Comparison of ENCODE assay signal across 8 cellular contexts in genomic region chr12:51172515-51173431, GRCh38. TPM values are rescaled to one million over a fixed set of nuclear protein-coding genes. Genes with fewer than 3 reads are reported as not detected.
DNase-seq lines count a peak whose midpoint lies in the region; ATAC-seq and TF ChIP-seq lines count a peak whose summit lies in the region.

Gene TFCP2 (minus strand): TSS chr12:51173135. CDS start chr12:51172422, 713 bp downstream.

- peak within 1 kb of the TSS; percentile 93 for H3K27ac ChIP-seq in SJCRH30
- H3K27ac ChIP-seq in neural cell (ENCODE audit: low read length) = peak within 1 kb of the TSS; percentile 96

- H3K79me2 ChIP-seq in neural cell (replicated peaks; ENCODE audit: insufficient read depth, low read length) = peaks cover 39% of the 10 kb centered on the region

- no peaks in the 10 kb centered on the region for H3K4me1 ChIP-seq in SJCRH30

- H2AFZ ChIP-seq in neural cell (ENCODE audit: low read depth, low read length) = peak within 1 kb of the TSS; percentile 87

- TF ChIP-seq RAD21 in neural cell (conservative IDR thresholded peaks at IDR 0.05) = no peak

- H3K27me3 Mint-ChIP-seq in stimulated activated naive CD8-positive, alpha-beta T cell treated with anti-CD3 and anti-CD28 coated beads, Interleukin-15, amount 100 ng/mL, for 72 hours = no peaks in the 10 kb centered on the region

- TF ChIP-seq EP300 in neural cell (conservative IDR thresholded peaks at IDR 0.05; ENCODE audit: poor library complexity, severe bottlenecking) = peak; percentile 57

- no peak for TF ChIP-seq CTCF in fibroblast of villous mesenchyme (IDR thresholded peaks at IDR 0.05; ENCODE audit: insufficient read depth, low read depth, low read length)
- TF ChIP-seq CTCF in neural cell (IDR thresholded peaks at IDR 0.05; ENCODE audit: poor library complexity, severe bottlenecking) = no peak

- DNase-seq in ELR (ENCODE audit: low read depth) (peak; percentile 97), H7 (peak; percentile 96), MG63 (peak; percentile 95), SJCRH30 (peak; percentile 97 to 98), activated gamma-delta T cell treated with Interleukin-2 at 50 U/mL for 16 hours (peak; percentile 91), fibroblast of villous mesenchyme (ENCODE audit: low read depth) (peak; percentile 98)
- peak; percentile 87 to 93 for DNase-seq in stimulated activated naive CD8-positive, alpha-beta T cell treated with anti-CD3 and anti-CD28 coated beads, Interleukin-15, amount 100 ng/mL, for 72 hours

- H3K9me3 Mint-ChIP-seq in stimulated activated naive CD8-positive, alpha-beta T cell treated with anti-CD3 and anti-CD28 coated beads, Interleukin-15, amount 100 ng/mL, for 72 hours = no peaks in the 10 kb centered on the region

- H3K4me2 ChIP-seq in neural cell (ENCODE audit: low read length) = peak within 1 kb of the TSS; percentile 68

- H3K9me3 ChIP-seq in MG63 (no peaks in the 10 kb centered on the region), SJCRH30 (replicated peaks) (no peaks in the 10 kb centered on the region; the same call in 1 of the 2 replicates), neural cell (ENCODE audit: low read length) (no peaks in the 10 kb centered on the region)

- no peaks in the 10 kb centered on the region for H3K27me3 ChIP-seq in H7 (ENCODE audit: control insufficient read depth, insufficient read depth, low read length)
- no peaks in the 10 kb centered on the region for H3K27me3 ChIP-seq in MG63
- no peaks in the 10 kb centered on the region for H3K27me3 ChIP-seq in SJCRH30
- H3K27me3 ChIP-seq in neural cell (ENCODE audit: insufficient read depth, low read depth, low read length) = no peaks in the 10 kb centered on the region

- peaks cover 7% of the 10 kb centered on the region for H3K4me1 Mint-ChIP-seq in stimulated activated naive CD8-positive, alpha-beta T cell treated with anti-CD3 and anti-CD28 coated beads, Interleukin-15, amount 100 ng/mL, for 72 hours

- peak within 1 kb of the TSS; percentile 88 for H3K9ac ChIP-seq in neural cell (ENCODE audit: low read length)

- no peaks in the 10 kb centered on the region for H3K9me2 ChIP-seq in neural cell (ENCODE audit: insufficient read depth, low read length)

- no peaks in the 10 kb centered on the region for H3K36me3 ChIP-seq in H7 (replicated peaks; ENCODE audit: control insufficient read depth, insufficient read depth, low read length)
- no peaks in the 10 kb centered on the region for H3K36me3 ChIP-seq in MG63
- H3K36me3 ChIP-seq in SJCRH30 = no peaks in the 10 kb centered on the region
- no peaks in the 10 kb centered on the region for H3K36me3 ChIP-seq in neural cell (ENCODE audit: insufficient read depth, low read length)

- H4K20me1 ChIP-seq in neural cell (ENCODE audit: insufficient read depth) = no peaks in the 10 kb centered on the region

- peak within 1 kb of the TSS in 1 of 2 donors; percentile 89 for H3K4me3 Mint-ChIP-seq in stimulated activated naive CD8-positive, alpha-beta T cell treated with anti-CD3 and anti-CD28 coated beads, Interleukin-15, amount 100 ng/mL, for 72 hours

- peak within 1 kb of the TSS in 1 of 2 donors; percentile 87 for H3K27ac Mint-ChIP-seq in stimulated activated naive CD8-positive, alpha-beta T cell treated with anti-CD3 and anti-CD28 coated beads, Interleukin-15, amount 100 ng/mL, for 72 hours

- H3K4me3 ChIP-seq in H7 (ENCODE audit: insufficient read depth, low read depth, low read length) (peak within 1 kb of the TSS; percentile 55), MG63 (peak within 1 kb of the TSS; percentile 91), SJCRH30 (peak within 1 kb of the TSS; percentile 73), fibroblast of villous mesenchyme (ENCODE audit: low read depth, low read length) (peak within 1 kb of the TSS; percentile 86), neural cell (ENCODE audit: low read length) (peak within 1 kb of the TSS; percentile 75)

- no peaks in the 10 kb centered on the region for H3F3A ChIP-seq in neural cell (ENCODE audit: insufficient read depth, low read length, poor library complexity, severe bottlenecking)

- ATAC-seq in stimulated activated naive CD8-positive, alpha-beta T cell treated with anti-CD3 and anti-CD28 coated beads, Interleukin-15, amount 100 ng/mL, for 72 hours = peak; percentile 99

TF ChIP-seq in neural cell, 6 proteins besides CTCF, POLR2A, EP300 and RAD21:
- TF ChIP-seq REST (IDR thresholded peaks at IDR 0.05; ENCODE audit: borderline replicate concordance) (no peak), SMC3 (conservative IDR thresholded peaks at IDR 0.05; ENCODE audit: poor library complexity) (no peak), MXI1 (conservative IDR thresholded peaks at IDR 0.05; ENCODE audit: poor library complexity, severe bottlenecking) (peak; percentile 58), TAF1 (IDR thresholded peaks at IDR 0.05; ENCODE audit: low read depth) (no peak), EZH2 (IDR thresholded peaks at IDR 0.05; ENCODE audit: borderline replicate concordance, insufficient read depth, low read length, poor library complexity, severe bottlenecking) (no peak), POLR2AphosphoS5 (IDR thresholded peaks at IDR 0.05) (peak; percentile 85)

RNA-seq across cellular contexts. Expression of gene TFCP2, which starts in this region (rescaled TPM):
- 11.8 and 16.0 TPM in 2 replicates for total RNA-seq in H7 (2014; rRNA removed; shearing (Covaris generic))
- total RNA-seq in MG63 (2014; rRNA removed; shearing (Covaris generic); ENCODE audit: low replicate concordance) = 13.0 and 14.7 TPM in 2 replicates
- 22.2 and 24.1 TPM in 2 replicates for total RNA-seq in SJCRH30 (2014; rRNA removed; shearing (Covaris generic))
- total RNA-seq in fibroblast of villous mesenchyme = 6.4 and 7.8 TPM in 2 replicates
- 27.0 and 28.6 TPM in 2 replicates for polyA plus RNA-seq in neural cell
- 26.3 and 29.2 TPM in 2 replicates for polyA minus RNA-seq in neural cell

Comparison
In these comparisons a context has a peak if more than half of its experiments do, and no peak if none do; other contexts are left out.
1. Peak in every context shown above with its lines: DNase-seq, ATAC-seq, H3K4me3 ChIP-seq and H3K27ac ChIP-seq.